Comparison of ENCODE assay signal across 15 cellular contexts in the genomic region with DNA sequence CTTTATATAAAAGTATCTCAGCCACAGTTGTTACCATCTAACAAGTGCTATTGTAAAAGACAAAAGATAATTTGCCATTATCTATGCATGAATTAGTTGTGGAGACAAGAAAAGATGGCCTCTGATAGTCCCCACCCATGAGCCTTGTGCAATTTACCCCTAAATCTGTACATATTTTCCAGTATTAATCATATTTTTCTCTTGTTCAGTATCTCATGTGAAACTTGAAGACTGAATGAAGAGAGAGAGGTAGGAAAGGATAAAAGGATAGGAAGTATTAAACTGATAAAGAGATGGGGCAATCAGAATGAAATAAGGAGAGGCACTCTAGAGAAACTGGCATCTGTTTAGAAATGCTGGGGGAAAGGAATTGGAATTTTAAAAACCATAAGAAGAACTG. TPM values are rescaled to one million over a fixed set of nuclear protein-coding genes. Genes with fewer than 3 reads are reported as not detected.
A peak's percentile ranks its signal among the peaks of the same experiment; 100 is the strongest.
DNase-seq lines count a peak whose midpoint lies in the region; ATAC-seq, FAIRE-seq and TF ChIP-seq lines count a peak whose summit lies in the region.
"Had no signal": no experiment of that assay in that cellular context is flagged by ENCODE, and none has a peak within 500 bp of the region (broad histone marks: within the 10 kb centered on the region; RNA-seq: fewer than 3 reads in every experiment).

No MANE protein-coding gene starts in this region.

- no peak for TF ChIP-seq CTCF in CD4-positive, alpha-beta T cell (IDR thresholded peaks at IDR 0.05)
- TF ChIP-seq CTCF in HCT116 (IDR thresholded peaks at IDR 0.05 in 2 of 3, conservative IDR thresholded peaks at IDR 0.05 in 1 of 3; ENCODE audit: borderline replicate concordance in 1 of 3, insufficient read depth in 1 of 3, low read depth in 2 of 3, low read length in 2 of 3): no peak
- no peak for TF ChIP-seq CTCF in GM12878 (IDR thresholded peaks at IDR 0.05 in 2 of 3, conservative IDR thresholded peaks at IDR 0.05 in 1 of 3; ENCODE audit: control insufficient read depth in 2 of 3, extremely low read depth in 1 of 3, insufficient read depth in 1 of 3, low read depth in 3 of 3, low read length in 3 of 3)
- TF ChIP-seq CTCF in mesothelial cell of epicardium (IDR thresholded peaks at IDR 0.05; ENCODE audit: unreplicated experiment): no peak
- TF ChIP-seq CTCF in A673 (conservative IDR thresholded peaks at IDR 0.05; ENCODE audit: low read depth, low read length): no peak

- H3K4me1 ChIP-seq in HCT116 (ENCODE audit: control insufficient read depth in 1 of 2, insufficient read depth in 2 of 2, low read length in 2 of 2) (peaks cover 0 to 6% of the 10 kb centered on the region in 2 experiments; a peak in 1 of 4 replicates), GM12878 (ENCODE audit: control insufficient read depth, insufficient read depth, low read length) (no peaks in the 10 kb centered on the region), A673 (ENCODE audit: insufficient read depth, low read length, poor library complexity, severe bottlenecking) (no peaks in the 10 kb centered on the region)

- CTCF ChIA-PET in CD4-positive, alpha-beta T cell (lab: Charles Lee): interaction anchor here (1.1 kb wide), 1 partner anchor 10 kb away, joined by 3 read pairs; no protein-coding TSS in a partner anchor
- CTCF ChIA-PET in HCT116 (lab: Charles Lee) (no interaction called here), GM12878 (lab: Yijun Ruan, JAX) (no interaction called here), A673 (lab: Charles Lee) (no interaction called here)

- BruUV-seq in HCT116 (replicated peaks; lab: Mats Ljungman, UMichigan): no TSS peak
- BruUV-seq in GM12878 (replicated peaks; lab: Mats Ljungman, UMichigan): no TSS peak
- no TSS peak for BruUV-seq in A673 (replicated peaks; lab: Mats Ljungman, UMichigan)

- H3K27ac Mint-ChIP-seq in CD4-positive, alpha-beta T cell: peak overlapping the region; percentile 71
- H3K27ac Mint-ChIP-seq in mesothelial cell of epicardium: peak overlapping the region; percentile 36

- H3K27me3 ChIP-seq in CD4-positive, alpha-beta T cell (ENCODE audit: control insufficient read depth, insufficient read depth, low read length): no peaks in the 10 kb centered on the region
- H3K27me3 ChIP-seq in HCT116 (ENCODE audit: insufficient read depth, low read length): no peaks in the 10 kb centered on the region
- H3K27me3 ChIP-seq in GM12878 (replicated peaks in 1 of 2; ENCODE audit: control insufficient read depth in 2 of 2, insufficient read depth in 2 of 2, low read length in 1 of 2): no peaks in the 10 kb centered on the region
- H3K27me3 ChIP-seq in A673 (replicated peaks; ENCODE audit: insufficient read depth, low read depth, low read length, poor library complexity): no peaks in the 10 kb centered on the region

- H3K36me3 Mint-ChIP-seq in CD4-positive, alpha-beta T cell (ENCODE audit: low read depth): no peaks in the 10 kb centered on the region
- no peaks in the 10 kb centered on the region for H3K36me3 Mint-ChIP-seq in mesothelial cell of epicardium
- H3K36me3 Mint-ChIP-seq: brain had no signal

- no peak for TF ChIP-seq POLR2A in HCT116 (IDR thresholded peaks at IDR 0.05; ENCODE audit: borderline replicate concordance, extremely low read depth, insufficient read depth, insufficient read length)
- no peak for TF ChIP-seq POLR2A in GM12878 (IDR thresholded peaks at IDR 0.05; ENCODE audit: low read depth, low read length)

- H4K20me1 ChIP-seq in HCT116 (ENCODE audit: insufficient read depth): no peaks in the 10 kb centered on the region
- no peaks in the 10 kb centered on the region for H4K20me1 ChIP-seq in GM12878 (ENCODE audit: control insufficient read depth, insufficient read depth)

- H3K9me3 ChIP-seq in CD4-positive, alpha-beta T cell (ENCODE audit: control insufficient read depth, low read length): no peaks in the 10 kb centered on the region
- H3K9me3 ChIP-seq in HCT116 (ENCODE audit: control insufficient read depth in 1 of 2, insufficient read depth in 1 of 2, low read depth in 1 of 2, low read length in 2 of 2) (no peaks in the 10 kb centered on the region), GM12878 (replicated peaks; ENCODE audit: control insufficient read depth, insufficient read depth, low read length) (no peaks in the 10 kb centered on the region), A673 (ENCODE audit: low read depth, low read length, poor library complexity, severe bottlenecking) (no peaks in the 10 kb centered on the region)

- H3K79me2 ChIP-seq in HCT116 (ENCODE audit: insufficient read depth, low read length): no peaks in the 10 kb centered on the region
- H3K79me2 ChIP-seq in GM12878 (ENCODE audit: control insufficient read depth, insufficient read depth, low read length): no peaks in the 10 kb centered on the region

- no peak for DNase-seq in CD4-positive, alpha-beta T cell
- DNase-seq in HCT116 (ENCODE audit: low read depth, low spot score) (no peak), GM12878 (ENCODE audit: low read depth, low spot score) (no peak), mesothelial cell of epicardium (ENCODE audit: low spot score in 2 of 2, unreplicated experiment in 2 of 2) (no peak), A673 (ENCODE audit: low spot score) (no peak)
- no peak for DNase-seq in activated CD4-positive, CD25-positive, alpha-beta regulatory T cell treated with anti-CD3 and anti-CD28 coated beads, Interleukin-2, amount 50 U/mL, for 72 hours
- DNase-seq: NCI-H187 treated with DMSO at 0.1 percent for 48 hours; stimulated activated CD4-positive, alpha-beta T cell treated with anti-CD3 and anti-CD28 coated beads, Interleukin-2, amount 100 ng/mL, for 24 hours had no signal

- H3K4me2 ChIP-seq in HCT116 (ENCODE audit: low read length) (no peak overlapping the region), GM12878 (ENCODE audit: control insufficient read depth, insufficient read depth) (peak overlapping the region; percentile 17; the same call in 1 of the 2 replicates)

- H3K9ac ChIP-seq in HCT116 (ENCODE audit: low read length): no peak overlapping the region
- H3K9ac ChIP-seq in GM12878 (ENCODE audit: control insufficient read depth, insufficient read depth, low read length): no peak overlapping the region

- TF ChIP-seq RAD21 in HCT116 (IDR thresholded peaks at IDR 0.05; ENCODE audit: low read depth) (no peak), GM12878 (IDR thresholded peaks at IDR 0.05; ENCODE audit: insufficient read depth, low read depth, low read length) (no peak)

- in situ Hi-C loops in GM12878 (cut with MboI): no loop called here

- intact Hi-C loops in CD4-positive, alpha-beta T cell (cut with DNase I, micrococcal nuclease): no loop called here
- intact Hi-C loops in HCT116 (cut with micrococcal nuclease): no loop called here
- intact Hi-C loops in GM12878 (cut with micrococcal nuclease; ENCODE audit: unreplicated experiment): no loop called here
- intact Hi-C loops in A673 (cut with micrococcal nuclease; ENCODE audit: unreplicated experiment): no loop called here

- H3K4me1 Mint-ChIP-seq in CD4-positive, alpha-beta T cell (ENCODE audit: low read depth): peaks cover 36% of the 10 kb centered on the region
- peaks cover 31% of the 10 kb centered on the region for H3K4me1 Mint-ChIP-seq in mesothelial cell of epicardium

- no peak overlapping the region for H3K4me3 ChIP-seq in HCT116 (replicated peaks in 1 of 2; ENCODE audit: low read depth in 1 of 2, low read length in 2 of 2)
- no peak overlapping the region for H3K4me3 ChIP-seq in GM12878
- no peak overlapping the region for H3K4me3 ChIP-seq in A673 (ENCODE audit: low read depth, low read length, poor library complexity, severe bottlenecking)

- ATAC-seq in CD4-positive, alpha-beta T cell (ENCODE audit: poor library complexity): no peak
- ATAC-seq in HCT116 (no peak), GM12878 (no peak), HG03108 (IDR thresholded peaks at IDR 0.05; ENCODE audit: unreplicated experiment) (no peak)
- ATAC-seq in activated CD4-positive, CD25-positive, alpha-beta regulatory T cell treated with anti-CD3 and anti-CD28 coated beads, Interleukin-2, amount 50 U/mL, for 24 hours: no peak

- SMC1A ChIA-PET in GM12878 (lab: Charles Lee; ENCODE audit: uncharacterized antibody, unreplicated experiment): no interaction called here

- H3K36me3 ChIP-seq in HCT116 (ENCODE audit: control insufficient read depth in 1 of 2, insufficient read depth in 2 of 2, low read length in 2 of 2) (no peaks in the 10 kb centered on the region), GM12878 (ENCODE audit: control insufficient read depth in 2 of 2, insufficient read depth in 2 of 2, low read length in 1 of 2) (no peaks in the 10 kb centered on the region), A673 (ENCODE audit: insufficient read depth, low read length, poor library complexity, severe bottlenecking) (no peaks in the 10 kb centered on the region)

- H3K27me3 Mint-ChIP-seq in CD4-positive, alpha-beta T cell: no peaks in the 10 kb centered on the region
- H3K27me3 Mint-ChIP-seq in mesothelial cell of epicardium (ENCODE audit: low read depth): no peaks in the 10 kb centered on the region

- H3K4me3 Mint-ChIP-seq in CD4-positive, alpha-beta T cell: peak overlapping the region; percentile 68
- H3K4me3 Mint-ChIP-seq in mesothelial cell of epicardium: no peak overlapping the region
- H3K4me3 Mint-ChIP-seq: brain had no signal

- no peak for TF ChIP-seq EP300 in GM12878 (IDR thresholded peaks at IDR 0.05; ENCODE audit: borderline replicate concordance in 1 of 2, control insufficient read depth in 1 of 2, low read depth in 2 of 2, low read length in 2 of 2)

- no peak for FAIRE-seq in GM12878 (lab: Jason Lieb, UNC)
- FAIRE-seq: H54, keratinocyte had no signal

- H3K9me2 ChIP-seq in HCT116 (ENCODE audit: insufficient read depth): no peaks in the 10 kb centered on the region

- no peak overlapping the region for H2AFZ ChIP-seq in HCT116 (ENCODE audit: low read depth, low read length, poor library complexity, severe bottlenecking)
- no peak overlapping the region for H2AFZ ChIP-seq in GM12878 (ENCODE audit: control insufficient read depth, low read depth, low read length)

- POLR2A ChIA-PET in CD4-positive, alpha-beta T cell (lab: Charles Lee): interaction anchor here (0.6 to 1.7 kb wide), 4 partner anchors 9 to 160 kb away, joined by 3 to 15 read pairs (median 3); a partner anchor contains a TSS
- POLR2A ChIA-PET in HCT116 (lab: Charles Lee) (no interaction called here), GM12878 (lab: Charles Lee) (no interaction called here), A673 (lab: Charles Lee; ENCODE audit: low non-redundant PET) (no interaction called here)

- RAD21 ChIA-PET in HCT116 (lab: Charles Lee; ENCODE audit: low non-redundant PET in 1 of 2, low total read pairs in 2 of 2, uncharacterized antibody in 2 of 2, unreplicated experiment in 2 of 2) (no interaction called here), GM12878 (lab: Charles Lee; ENCODE audit: unreplicated experiment) (no interaction called here)

- H3K9me3 Mint-ChIP-seq in CD4-positive, alpha-beta T cell: no peaks in the 10 kb centered on the region
- H3K9me3 Mint-ChIP-seq in mesothelial cell of epicardium: no peaks in the 10 kb centered on the region
- H3K9me3 Mint-ChIP-seq: brain had no signal

- H3K27ac ChIP-seq in CD4-positive, alpha-beta T cell (ENCODE audit: low read depth, low read length): no peak overlapping the region
- H3K27ac ChIP-seq in HCT116 (ENCODE audit: low read depth, low read length) (no peak overlapping the region), GM12878 (ENCODE audit: control insufficient read depth, insufficient read depth) (no peak overlapping the region), A673 (ENCODE audit: low read depth, low read length, poor library complexity, severe bottlenecking) (no peak overlapping the region)

RNA-seq across cellular contexts. Expression of a gene that starts 3.7 kb away (rescaled TPM):
- total RNA-seq in CD4-positive, alpha-beta T cell: not detected
- not detected for total RNA-seq in HCT116 (2021; ENCODE audit: unreplicated experiment)
- not detected in 2 replicates for polyA plus RNA-seq in HCT116 (2012)
- total RNA-seq in GM12878 (2013; cell fraction: nucleolus; rRNA removed): not detected in 2 replicates
- not detected in 2 replicates for total RNA-seq in GM12878 (2014; rRNA removed)
- total RNA-seq in GM12878 (2014; rRNA removed; fragmentation: Illumina TruSeq; extraction: Trizol): not detected in 2 replicates
- not detected in 2 replicates for total RNA-seq in GM12878 (2021)
- polyA plus RNA-seq in GM12878 (2011; ENCODE audit: low read depth): not detected
- not detected in 2 replicates for polyA plus RNA-seq in GM12878 (2011; rRNA removed)
- not detected in 2 replicates for polyA plus RNA-seq in GM12878 (2011; cell fraction: cytosol; rRNA removed)
- polyA plus RNA-seq in GM12878 (2011; cell fraction: nucleus; rRNA removed): not detected in 2 replicates
- not detected in 2 replicates for polyA plus RNA-seq in GM12878 (2012)
- not detected in 2 replicates for polyA plus RNA-seq in GM12878 (2014; fragmentation: Illumina TruSeq; extraction: Trizol)
- polyA plus RNA-seq in GM12878 (2014; fragmentation: Nextera tagmentation; extraction: Ambion mirVana): not detected
- polyA plus RNA-seq in GM12878 (2014; rRNA removed): not detected in 2 replicates
- not detected for polyA plus RNA-seq in GM12878 (2016; fragmentation: Nextera tagmentation; extraction: Ambion mirVana)
- not detected in 2 replicates for polyA minus RNA-seq in GM12878 (2011; rRNA and poly(A)+ RNA removed)
- not detected in 2 replicates for polyA minus RNA-seq in GM12878 (2011; cell fraction: cytosol; rRNA and poly(A)+ RNA removed)
- not detected in 2 replicates for polyA minus RNA-seq in GM12878 (2011; cell fraction: nucleus; rRNA and poly(A)+ RNA removed)
- 0.14 to 0.16 TPM (median 0.16 TPM) in 3 replicates for total RNA-seq in mesothelial cell of epicardium
- not detected in 2 replicates for total RNA-seq in A673 (2021)
- total RNA-seq: osteocyte; T-helper 1 cell treated with Interleukin-12 subunit alpha and Interleukin-12 subunit beta and Interleukin-4 antibody, amounts not matched to agents 30 ng/mL and 1 ng/mL, for 36 hours had no signal
- polyA plus RNA-seq: keratinocyte had no signal
